In the genomic region with DNA sequence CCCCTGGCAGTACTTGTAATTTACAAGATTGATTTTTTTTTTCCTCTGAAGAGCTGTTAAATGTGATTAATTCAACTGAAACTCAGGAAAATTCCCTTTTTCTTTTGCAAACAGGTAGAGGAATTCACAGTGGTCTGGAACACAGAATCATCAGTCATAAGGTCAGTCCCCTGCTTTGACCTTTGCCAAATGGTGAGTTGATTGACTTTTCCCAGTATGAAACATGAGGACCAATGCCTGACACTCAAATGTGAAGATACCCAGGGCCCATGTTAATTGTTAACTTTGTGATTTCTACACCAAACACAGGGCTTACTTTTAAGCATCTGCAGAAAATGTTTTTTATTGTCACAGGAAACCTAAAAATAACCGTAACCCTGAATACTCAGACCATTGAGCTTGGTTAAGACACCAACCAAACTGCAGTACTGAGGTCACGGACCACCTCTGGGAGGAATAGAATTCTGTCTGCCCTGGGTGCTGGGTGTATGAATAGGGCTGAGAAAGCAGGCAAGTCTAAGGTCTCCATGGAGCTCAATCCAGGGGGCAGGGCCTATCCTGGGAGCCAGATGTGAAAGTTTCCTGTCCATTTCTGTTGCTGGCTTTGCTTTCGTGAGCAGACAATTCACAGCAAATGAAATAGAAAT, we compare ENCODE assay signal across 19 cellular contexts.
DNase-seq lines count a peak whose midpoint lies in the region; ATAC-seq, FAIRE-seq and TF ChIP-seq lines count a peak whose summit lies in the region.
"Had no signal": no experiment of that assay in that cellular context is flagged by ENCODE, and none has a peak within 500 bp of the region (broad histone marks: within the 10 kb centered on the region; RNA-seq: fewer than 3 reads in every experiment).

No MANE protein-coding gene starts in this region.

- no peaks in the 10 kb centered on the region for H4K20me1 ChIP-seq in HepG2 (ENCODE audit: insufficient read depth, low read length)

- H3K27me3 ChIP-seq in HepG2 (ENCODE audit: control insufficient read depth in 1 of 2, insufficient read depth in 2 of 2, low read length in 2 of 2): no peaks in the 10 kb centered on the region
- H3K27me3 ChIP-seq: gastroesophageal sphincter, thyroid gland had no signal

- POLR2A ChIA-PET in HepG2 (lab: Yijun Ruan, JAX): no interaction called here

- H3K4me1 ChIP-seq in HepG2 (ENCODE audit: insufficient read depth, low read length): peaks cover 34% of the 10 kb centered on the region
- H3K4me1 ChIP-seq: gastroesophageal sphincter, parathyroid adenoma, thyroid gland had no signal

- no peak overlapping the region for H3K27ac ChIP-seq in HepG2 (ENCODE audit: extremely low read length, insufficient read depth, low read length)
- H3K27ac ChIP-seq: coronary artery, gastroesophageal sphincter, parathyroid adenoma, thyroid gland had no signal

- no peak overlapping the region for H2AFZ ChIP-seq in HepG2 (ENCODE audit: low read length)
- H2AFZ ChIP-seq: parathyroid adenoma had no signal

- no peak overlapping the region for H3K4me2 ChIP-seq in HepG2 (ENCODE audit: low read depth, low read length)

- H3K36me3 ChIP-seq in HepG2 (replicated peaks in 1 of 2; ENCODE audit: control insufficient read depth in 1 of 2, insufficient read depth in 2 of 2, low read length in 2 of 2): no peaks in the 10 kb centered on the region
- H3K36me3 ChIP-seq: gastroesophageal sphincter, thyroid gland had no signal

- H3K9ac ChIP-seq in HepG2 (ENCODE audit: insufficient read depth, low read depth, low read length): no peak overlapping the region
- H3K9ac ChIP-seq: parathyroid adenoma had no signal

- DNase-seq in HepG2 (ENCODE audit: low spot score) (no peak), NCI-H1694 (lab: John Stamatoyannopoulos, UW) (no peak), cerebellar cortex (ENCODE audit: low spot score) (no peak)
- DNase-seq in stimulated activated naive CD4-positive, alpha-beta T cell (lab: John Stamatoyannopoulos, UW): no peak
- DNase-seq: activated CD4-positive, alpha-beta T cell treated with anti-CD3 and anti-CD28 coated beads for 1 hour; activated gamma-delta T cell treated with Interleukin-2 at 50 U/mL for 16 hours; aorta; NCI-H2029 treated with DMSO at 0.1 percent for 48 hours; NCI-H510A; small intestine; T1000; thyroid gland had no signal

- CTCF ChIA-PET in HepG2 (lab: Yijun Ruan, JAX; ENCODE audit: low intra/inter-chr PET ratio, low total read pairs): no interaction called here

- no TSS peak for BruUV-seq in HepG2 (replicated peaks; lab: Mats Ljungman, UMichigan)

- ATAC-seq in GM18517 (IDR thresholded peaks at IDR 0.05; ENCODE audit: unreplicated experiment) (peak; percentile 51), GM21423 (IDR thresholded peaks at IDR 0.05; ENCODE audit: unreplicated experiment) (peak; percentile 36), HG03354 (IDR thresholded peaks at IDR 0.05; ENCODE audit: poor library complexity, severe bottlenecking, unreplicated experiment) (peak; percentile 53), HepG2 (peak; percentile 44; the same call in 2 of the 3 replicates), HG02623 (IDR thresholded peaks at IDR 0.05; ENCODE audit: unreplicated experiment) (no peak)
- ATAC-seq: gastroesophageal sphincter had no signal

- in situ Hi-C loops in HepG2 (cut with HindIII; ENCODE audit: extremely low pct_ligation_motif_present, low pct_unique_long_range_greater_than_20kb): no loop called here

- TF ChIP-seq EP300 in HepG2 (IDR thresholded peaks at IDR 0.05; ENCODE audit: low read depth in 2 of 2, low read length in 2 of 2): no peak
- no peak for TF ChIP-seq EP300 in HepG2 (CRISPR knock-in tag; IDR thresholded peaks at IDR 0.05; ENCODE audit: borderline replicate concordance)

- no peak for TF ChIP-seq CTCF in HepG2 (CRISPR knock-in tag; IDR thresholded peaks at IDR 0.05)

- H3K79me2 ChIP-seq in HepG2 (ENCODE audit: insufficient read depth, low read length): no peaks in the 10 kb centered on the region
- H3K79me2 ChIP-seq: parathyroid adenoma had no signal

- no peak for TF ChIP-seq RAD21 in HepG2 (CRISPR knock-in tag; IDR thresholded peaks at IDR 0.05)

- H3K4me3 ChIP-seq in HepG2 (replicated peaks in 1 of 3; ENCODE audit: insufficient read depth in 1 of 3, low read depth in 2 of 3, low read length in 3 of 3): no peak overlapping the region
- H3K4me3 ChIP-seq: coronary artery, gastroesophageal sphincter, thyroid gland had no signal

- 24% methylated on average over 3 of the region's 3 CpGs for WGBS in HepG2 (ENCODE audit: low lambda C conversion rate)

- intact Hi-C loops in HepG2 (cut with micrococcal nuclease; ENCODE audit: unreplicated experiment): no loop called here

- no peak for TF ChIP-seq POLR2A in HepG2 (IDR thresholded peaks at IDR 0.05; ENCODE audit: insufficient read depth in 1 of 2, low read depth in 2 of 2, low read length in 2 of 2)

- H3K9me3 ChIP-seq in HepG2 (ENCODE audit: low read length): no peaks in the 10 kb centered on the region
- H3K9me3 ChIP-seq: gastroesophageal sphincter, thyroid gland had no signal

- no peak for FAIRE-seq in HepG2 (lab: Jason Lieb, UNC)
- FAIRE-seq: small intestine had no signal

TF ChIP-seq in HepG2, 621 proteins besides CTCF, POLR2A, EP300 and RAD21 (continues in another document):
- TF ChIP-seq ZNF441 (CRISPR knock-in tag; IDR thresholded peaks at IDR 0.05; ENCODE audit: borderline replicate concordance) (no peak), STAT5B (CRISPR knock-in tag; IDR thresholded peaks at IDR 0.05) (no peak), ATF7 (IDR thresholded peaks at IDR 0.05) (no peak), ATF7 (CRISPR knock-in tag; IDR thresholded peaks at IDR 0.05) (no peak), ZNF570 (CRISPR knock-in tag; IDR thresholded peaks at IDR 0.05; ENCODE audit: borderline replicate concordance) (no peak), ZNF746 (CRISPR knock-in tag; IDR thresholded peaks at IDR 0.05) (no peak), ZNF773 (CRISPR knock-in tag; IDR thresholded peaks at IDR 0.05; ENCODE audit: borderline replicate concordance) (no peak), NCOA2 (CRISPR knock-in tag; IDR thresholded peaks at IDR 0.05) (no peak), SP140L (CRISPR knock-in tag; IDR thresholded peaks at IDR 0.05; ENCODE audit: borderline replicate concordance) (no peak)
- TF ChIP-seq, protein P1, sequence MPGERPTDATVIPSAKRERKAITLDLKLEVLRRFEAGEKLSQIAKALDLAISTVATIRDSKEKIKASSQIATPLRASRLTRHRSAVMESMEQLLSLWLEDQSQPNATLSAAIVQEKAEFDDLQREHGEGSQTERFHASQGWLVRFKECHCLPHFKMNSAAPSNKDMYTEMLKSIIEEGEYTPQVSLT (CRISPR knock-in tag; IDR thresholded peaks at IDR 0.05; ENCODE audit: borderline replicate concordance, low read depth): no peak
- TF ChIP-seq, protein P2, sequence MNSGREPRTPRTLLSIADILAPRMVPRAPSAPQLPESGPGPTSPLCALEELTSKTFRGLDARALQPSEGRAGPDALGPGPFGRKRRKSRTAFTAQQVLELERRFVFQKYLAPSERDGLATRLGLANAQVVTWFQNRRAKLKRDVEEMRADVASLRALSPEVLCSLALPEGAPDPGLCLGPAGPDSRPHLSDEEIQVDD (CRISPR knock-in tag; IDR thresholded peaks at IDR 0.05; ENCODE audit: borderline replicate concordance): no peak
- TF ChIP-seq, protein P3, sequence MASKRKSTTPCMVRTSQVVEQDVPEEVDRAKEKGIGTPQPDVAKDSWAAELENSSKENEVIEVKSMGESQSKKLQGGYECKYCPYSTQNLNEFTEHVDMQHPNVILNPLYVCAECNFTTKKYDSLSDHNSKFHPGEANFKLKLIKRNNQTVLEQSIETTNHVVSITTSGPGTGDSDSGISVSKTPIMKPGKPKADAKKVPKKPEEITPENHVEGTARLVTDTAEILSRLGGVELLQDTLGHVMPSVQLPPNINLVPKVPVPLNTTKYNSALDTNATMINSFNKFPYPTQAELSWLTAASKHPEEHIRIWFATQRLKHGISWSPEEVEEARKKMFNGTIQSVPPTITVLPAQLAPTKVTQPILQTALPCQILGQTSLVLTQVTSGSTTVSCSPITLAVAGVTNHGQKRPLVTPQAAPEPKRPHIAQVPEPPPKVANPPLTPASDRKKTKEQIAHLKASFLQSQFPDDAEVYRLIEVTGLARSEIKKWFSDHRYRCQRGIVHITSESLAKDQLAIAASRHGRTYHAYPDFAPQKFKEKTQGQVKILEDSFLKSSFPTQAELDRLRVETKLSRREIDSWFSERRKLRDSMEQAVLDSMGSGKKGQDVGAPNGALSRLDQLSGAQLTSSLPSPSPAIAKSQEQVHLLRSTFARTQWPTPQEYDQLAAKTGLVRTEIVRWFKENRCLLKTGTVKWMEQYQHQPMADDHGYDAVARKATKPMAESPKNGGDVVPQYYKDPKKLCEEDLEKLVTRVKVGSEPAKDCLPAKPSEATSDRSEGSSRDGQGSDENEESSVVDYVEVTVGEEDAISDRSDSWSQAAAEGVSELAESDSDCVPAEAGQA (IDR thresholded peaks at IDR 0.05; ENCODE audit: low read depth): no peak
- TF ChIP-seq, protein P3 (CRISPR knock-in tag; IDR thresholded peaks at IDR 0.05; ENCODE audit: borderline replicate concordance): no peak
